Comparison of ENCODE assay signal across 9 cellular contexts in the genomic region with DNA sequence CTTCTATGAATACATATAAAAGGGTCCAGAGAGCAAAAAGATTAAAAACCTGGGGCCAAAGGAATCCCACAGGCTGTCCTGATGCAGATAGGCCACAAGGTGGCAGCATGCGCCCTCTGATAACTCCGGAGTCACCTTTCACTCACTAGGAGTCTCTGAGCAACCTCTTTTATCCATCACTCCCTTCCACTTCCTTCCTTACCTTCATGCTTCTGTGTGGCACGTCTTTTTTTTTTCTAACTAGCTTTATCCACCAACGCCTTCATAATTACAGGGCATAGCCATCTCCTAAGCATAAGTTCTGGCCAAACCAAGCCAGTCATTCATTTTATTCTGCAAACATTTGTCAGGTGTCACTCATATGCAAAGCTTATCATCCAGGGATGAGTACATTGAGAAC. TPM values are rescaled to one million over a fixed set of nuclear protein-coding genes. Genes with fewer than 3 reads are reported as not detected.
DNase-seq lines count a peak whose midpoint lies in the region; ATAC-seq and TF ChIP-seq lines count a peak whose summit lies in the region.
"Had no signal": no experiment of that assay in that cellular context is flagged by ENCODE, and none has a peak within 500 bp of the region (broad histone marks: within the 10 kb centered on the region; RNA-seq: fewer than 3 reads in every experiment).

No MANE protein-coding gene starts in this region.

- H3K23ac ChIP-seq in mesenchymal stem cell (ENCODE audit: low read length in 2 of 2), result no peak overlapping the region

- peaks cover 17% of the 10 kb centered on the region for H3K27me3 Mint-ChIP-seq in activated CD4-positive, alpha-beta memory T cell treated with anti-CD3 and anti-CD28 coated beads, Interleukin-2, amount 10 ng/mL, durations not matched to agents 7 days and 5 days

- H2BK15ac ChIP-seq in mesenchymal stem cell (ENCODE audit: low read depth, poor library complexity, severe bottlenecking), result no peak overlapping the region

- peaks cover 4% of the 10 kb centered on the region for H3K4me1 Mint-ChIP-seq in activated CD4-positive, alpha-beta memory T cell treated with anti-CD3 and anti-CD28 coated beads, Interleukin-2, amount 10 ng/mL, durations not matched to agents 7 days and 5 days

- POLR2A ChIA-PET in activated CD4-positive, alpha-beta memory T cell treated with anti-CD3 and anti-CD28 coated beads, Interleukin-2, amount 10 ng/mL, durations not matched to agents 7 days and 5 days (lab: Charles Lee), result interaction anchor here (0.9 kb wide), 1 partner anchor 10 kb away, joined by 3 read pairs; no protein-coding TSS in a partner anchor

- H2AK5ac ChIP-seq in mesenchymal stem cell (ENCODE audit: low read length, severe bottlenecking), result no peak overlapping the region

- H3K36me3 ChIP-seq in mesenchymal stem cell (ENCODE audit: control insufficient read depth in 1 of 2, insufficient read depth in 2 of 2, low read depth in 1 of 2, low read length in 2 of 2), result no peaks in the 10 kb centered on the region

- H2BK120ac ChIP-seq in mesenchymal stem cell (ENCODE audit: low read depth, low read length), result no peak overlapping the region

- no peak for ATAC-seq in GM21576 (IDR thresholded peaks at IDR 0.05; ENCODE audit: unreplicated experiment)

- H2BK12ac ChIP-seq in mesenchymal stem cell (ENCODE audit: low read length in 2 of 2), result no peak overlapping the region

- no peak overlapping the region for H4K8ac ChIP-seq in mesenchymal stem cell (ENCODE audit: low read length)

- no peak overlapping the region for H3K9ac ChIP-seq in mesenchymal stem cell (ENCODE audit: low read length)

- H3K4ac ChIP-seq in mesenchymal stem cell (ENCODE audit: low read depth in 1 of 2, low read length in 2 of 2), result no peak overlapping the region

- no peak overlapping the region for H3K14ac ChIP-seq in mesenchymal stem cell (ENCODE audit: low read length in 2 of 2)

- no peaks in the 10 kb centered on the region for H3K27me3 ChIP-seq in HL-60 (ENCODE audit: insufficient read depth, poor library complexity, severe bottlenecking)
- peaks cover 9 to 84% of the 10 kb centered on the region in 2 experiments for H3K27me3 ChIP-seq in mesenchymal stem cell (ENCODE audit: control insufficient read depth in 1 of 2, insufficient read depth in 1 of 2, low read length in 2 of 2)

- CTCF ChIA-PET in activated CD4-positive, alpha-beta memory T cell treated with anti-CD3 and anti-CD28 coated beads, Interleukin-2, amount 10 ng/mL, durations not matched to agents 7 days and 5 days (lab: Charles Lee), result interaction anchor here (0.6 to 4.3 kb wide), 8 partner anchors 10 to 149 kb away, joined by 3 to 71 read pairs (median 6); no protein-coding TSS in a partner anchor

- H3K9me3 ChIP-seq in mesenchymal stem cell (ENCODE audit: control insufficient read depth, low read length), result no peaks in the 10 kb centered on the region

- H4K91ac ChIP-seq in mesenchymal stem cell (ENCODE audit: low read length), result no peak overlapping the region

- DNase-seq in D341Med (ENCODE audit: low spot score), result peak; percentile 83
- peak in 1 of 2 experiments; percentile 70 for DNase-seq in HL-60 (ENCODE audit: low read depth in 1 of 2, low spot score in 1 of 2)
- peak; percentile 69 for DNase-seq in NCI-H82 treated with DMSO at 0.1 percent for 48 hours (lab: John Stamatoyannopoulos, UW; ENCODE audit: unreplicated experiment)
- peak; percentile 71 for DNase-seq in activated CD4-positive, alpha-beta memory T cell treated with anti-CD3 and anti-CD28 coated beads, Interleukin-2, amount 10 ng/mL, durations not matched to agents 7 days and 5 days
- DNase-seq in effector CD8-positive, alpha-beta T cell (lab: John Stamatoyannopoulos, UW), result peak; percentile 48
- DNase-seq in mesenchymal stem cell, result peak; percentile 62
- DNase-seq in stimulated activated CD8-positive, alpha-beta memory T cell treated with anti-CD3 and anti-CD28 coated beads, Interleukin-2, amount 100 ng/mL, for 48 hours (ENCODE audit: low read depth in 2 of 2), result peak; percentile 27 to 52

- H3K27ac ChIP-seq in HL-60 (replicated peaks), result no peak overlapping the region
- no peak overlapping the region for H3K27ac ChIP-seq in mesenchymal stem cell (ENCODE audit: low read length, poor library complexity, severe bottlenecking)

- peak; percentile 87 for TF ChIP-seq CTCF in HL-60 (IDR thresholded peaks at IDR 0.05; ENCODE audit: insufficient read depth, low read length)

- H3K27ac Mint-ChIP-seq in activated CD4-positive, alpha-beta memory T cell treated with anti-CD3 and anti-CD28 coated beads, Interleukin-2, amount 10 ng/mL, durations not matched to agents 7 days and 5 days, result no peak overlapping the region

- H2BK5ac ChIP-seq in mesenchymal stem cell (ENCODE audit: low read depth, low read length, poor library complexity, severe bottlenecking), result no peak overlapping the region

- no peaks in the 10 kb centered on the region for H3K9me3 Mint-ChIP-seq in activated CD4-positive, alpha-beta memory T cell treated with anti-CD3 and anti-CD28 coated beads, Interleukin-2, amount 10 ng/mL, durations not matched to agents 7 days and 5 days

- WGBS in mesenchymal stem cell, result 0% methylated on average over 4 of the region's 4 CpGs

- H3K4me2 ChIP-seq in mesenchymal stem cell (ENCODE audit: low read length, poor library complexity, severe bottlenecking), result no peak overlapping the region

- no peaks in the 10 kb centered on the region for H3K4me1 ChIP-seq in mesenchymal stem cell (ENCODE audit: control insufficient read depth, insufficient read depth, low read depth, low read length)

- H3K4me3 ChIP-seq in HL-60 (replicated peaks; ENCODE audit: insufficient read depth, low read length) (no peak overlapping the region), mesenchymal stem cell (ENCODE audit: insufficient read depth in 1 of 2, low read depth in 1 of 2, low read length in 2 of 2) (no peak overlapping the region)

- no peak overlapping the region for H2AFZ ChIP-seq in mesenchymal stem cell (ENCODE audit: low read depth, low read length)

- no peak overlapping the region for H3K18ac ChIP-seq in mesenchymal stem cell (ENCODE audit: low read depth in 1 of 2, low read length in 2 of 2)

- H3K36me3 Mint-ChIP-seq in activated CD4-positive, alpha-beta memory T cell treated with anti-CD3 and anti-CD28 coated beads, Interleukin-2, amount 10 ng/mL, durations not matched to agents 7 days and 5 days (ENCODE audit: low read depth), result no peaks in the 10 kb centered on the region

- H3K79me1 ChIP-seq in mesenchymal stem cell (replicated peaks; ENCODE audit: low read length, poor library complexity, severe bottlenecking), result no peaks in the 10 kb centered on the region

- H3K4me3 Mint-ChIP-seq in activated CD4-positive, alpha-beta memory T cell treated with anti-CD3 and anti-CD28 coated beads, Interleukin-2, amount 10 ng/mL, durations not matched to agents 7 days and 5 days, result no peak overlapping the region

RNA-seq across cellular contexts. Expression of gene PGLYRP4, which starts 3.9 kb away (rescaled TPM):
- total RNA-seq in activated CD4-positive, alpha-beta memory T cell treated with anti-CD3 and anti-CD28 coated beads, Interleukin-2, amount 10 ng/mL, durations not matched to agents 7 days and 5 days, result not detected
- polyA plus RNA-seq in mesenchymal stem cell (2013, experiment 1 of 2), result not detected
- polyA plus RNA-seq in mesenchymal stem cell (2013, experiment 2 of 2), result not detected
- total RNA-seq: T-helper 1 cell treated with Interleukin-12 subunit alpha and Interleukin-12 subunit beta and Interleukin-4 antibody, amounts not matched to agents 30 ng/mL and 1 ng/mL, for 36 hours had no signal

RNA-seq across cellular contexts. Expression of gene S100A9, which starts 5.1 kb away (rescaled TPM):
- under 1 TPM in 1 of 2 experiments, not detected in 1; 0.55 TPM for total RNA-seq in activated CD4-positive, alpha-beta memory T cell treated with anti-CD3 and anti-CD28 coated beads, Interleukin-2, amount 10 ng/mL, durations not matched to agents 7 days and 5 days
- polyA plus RNA-seq in mesenchymal stem cell (2013, experiment 1 of 2), result not detected
- polyA plus RNA-seq in mesenchymal stem cell (2013, experiment 2 of 2), result not detected

RNA-seq across cellular contexts. Expression of gene S100A12, which starts 22.9 kb away (rescaled TPM):
- not detected for total RNA-seq in activated CD4-positive, alpha-beta memory T cell treated with anti-CD3 and anti-CD28 coated beads, Interleukin-2, amount 10 ng/mL, durations not matched to agents 7 days and 5 days
- polyA plus RNA-seq in mesenchymal stem cell (2013, experiment 1 of 2), result not detected
- polyA plus RNA-seq in mesenchymal stem cell (2013, experiment 2 of 2), result not detected
- total RNA-seq: T-helper 1 cell treated with Interleukin-12 subunit alpha and Interleukin-12 subunit beta and Interleukin-4 antibody, amounts not matched to agents 30 ng/mL and 1 ng/mL, for 36 hours had no signal

RNA-seq across cellular contexts. Expression of gene S100A8, which starts 38.4 kb away (rescaled TPM):
- total RNA-seq in activated CD4-positive, alpha-beta memory T cell treated with anti-CD3 and anti-CD28 coated beads, Interleukin-2, amount 10 ng/mL, durations not matched to agents 7 days and 5 days, result not detected
- polyA plus RNA-seq in mesenchymal stem cell (2013, experiment 1 of 2), result not detected
- not detected for polyA plus RNA-seq in mesenchymal stem cell (2013, experiment 2 of 2)
- total RNA-seq: T-helper 1 cell treated with Interleukin-12 subunit alpha and Interleukin-12 subunit beta and Interleukin-4 antibody, amounts not matched to agents 30 ng/mL and 1 ng/mL, for 36 hours had no signal

RNA-seq across cellular contexts. Expression of gene PGLYRP3, which starts 39.8 kb away (rescaled TPM):
- not detected for total RNA-seq in activated CD4-positive, alpha-beta memory T cell treated with anti-CD3 and anti-CD28 coated beads, Interleukin-2, amount 10 ng/mL, durations not matched to agents 7 days and 5 days
- polyA plus RNA-seq in mesenchymal stem cell (2013, experiment 1 of 2), result not detected
- polyA plus RNA-seq in mesenchymal stem cell (2013, experiment 2 of 2), result not detected
- total RNA-seq: T-helper 1 cell treated with Interleukin-12 subunit alpha and Interleukin-12 subunit beta and Interleukin-4 antibody, amounts not matched to agents 30 ng/mL and 1 ng/mL, for 36 hours had no signal
